Comparison of ENCODE assay signal across 22 cellular contexts in genomic region chr4:41385486-41385885, GRCh38.
"Had no signal": no experiment of that assay in that cellular context is flagged by ENCODE, and none has a peak within 500 bp of the region (broad histone marks: within the 10 kb centered on the region; RNA-seq: fewer than 3 reads in every experiment).

No MANE protein-coding gene starts in this region.

- H3K36me3 ChIP-seq: ascending aorta, SJSA1 had no signal

- H3K4me3 ChIP-seq: ascending aorta, body of pancreas, SJSA1 had no signal

- H3K4me3 Mint-ChIP-seq: activated CD4-positive, alpha-beta memory T cell treated with anti-CD3 and anti-CD28 coated beads for 36 hours; activated naive CD8-positive, alpha-beta T cell treated with anti-CD3 and anti-CD28 coated beads, Interleukin-2, amount 50 U/mL, for 24 hours; activated T-cell treated with anti-CD3 and anti-CD28 coated beads, Interleukin-2, amount 50 U/mL, for 4 hours; T-helper 1 cell treated with Interleukin-12 subunit alpha and Interleukin-12 subunit beta and Interleukin-4 antibody, amounts not matched to agents 30 μg/mL and 1 μg/mL, for 36 hours; WTC11 had no signal

- H3K27me3 Mint-ChIP-seq: activated CD4-positive, alpha-beta memory T cell treated with anti-CD3 and anti-CD28 coated beads for 36 hours had no signal

- H3K27ac ChIP-seq: body of pancreas, SJSA1 had no signal

- ATAC-seq: activated naive CD4-positive, alpha-beta T cell treated with anti-CD3 and anti-CD28 coated beads, Interleukin-2, amount 50 U/mL, for 72 hours; activated naive CD8-positive, alpha-beta T cell treated with anti-CD3 and anti-CD28 coated beads, Interleukin-2, amount 50 U/mL, for 24 hours; activated T-cell treated with anti-CD3 and anti-CD28 coated beads, Interleukin-2, amount 50 U/mL, for 4 hours; WTC11 had no signal

- H3K36me3 Mint-ChIP-seq: activated CD4-positive, alpha-beta memory T cell treated with anti-CD3 and anti-CD28 coated beads for 36 hours; WTC11 had no signal

- H3K4me1 ChIP-seq: SJSA1 had no signal

- H3K27ac Mint-ChIP-seq: activated CD4-positive, alpha-beta memory T cell treated with anti-CD3 and anti-CD28 coated beads for 36 hours; activated naive CD4-positive, alpha-beta T cell treated with anti-CD3 and anti-CD28 coated beads, Interleukin-2, amount 50 U/mL, for 72 hours; activated naive CD8-positive, alpha-beta T cell treated with anti-CD3 and anti-CD28 coated beads, Interleukin-2, amount 50 U/mL, for 24 hours; T-helper 1 cell treated with Interleukin-12 subunit alpha and Interleukin-12 subunit beta and Interleukin-4 antibody, amounts not matched to agents 30 μg/mL and 1 μg/mL, for 36 hours; WTC11 had no signal

- H3K9me3 ChIP-seq: ascending aorta, body of pancreas, SJSA1 had no signal

- H3K27me3 ChIP-seq: ascending aorta, body of pancreas, SJSA1 had no signal

- DNase-seq: activated CD4-positive, alpha-beta memory T cell treated with anti-CD3 and anti-CD28 coated beads for 36 hours; activated CD4-positive, alpha-beta T cell treated with anti-CD3 and anti-CD28 coated beads for 48 hours; activated CD4-positive, CD25-positive, alpha-beta regulatory T cell treated with anti-CD3 and anti-CD28 coated beads, Interleukin-2, amount 50 U/mL, for 72 hours; activated CD8-positive, alpha-beta memory T cell treated with anti-CD3 and anti-CD28 coated beads for 24 hours; activated effector memory CD4-positive, alpha-beta T cell treated with anti-CD3 and anti-CD28 coated beads, Interleukin-2, amount 50 U/mL, for 16 hours; activated naive CD4-positive, alpha-beta T cell treated with Interleukin-2 at 50 U/mL for 16 hours; activated naive CD8-positive, alpha-beta T cell treated with anti-CD3 and anti-CD28 coated beads, Interleukin-2, amount 50 U/mL, for 24 hours; activated T-cell treated with anti-CD3 and anti-CD28 coated beads, Interleukin-2, amount 50 U/mL, for 4 hours; amniotic stem cell; IMR-90; KBM-7; NCI-H1092; NCI-H1436; NCI-H1694 treated with DMSO at 0.1 percent for 48 hours; NCI-H2029 treated with DMSO at 0.1 percent for 48 hours; SHP77 had no signal

- H3K9me3 Mint-ChIP-seq: activated CD4-positive, alpha-beta memory T cell treated with anti-CD3 and anti-CD28 coated beads for 36 hours; activated naive CD4-positive, alpha-beta T cell treated with anti-CD3 and anti-CD28 coated beads, Interleukin-2, amount 50 U/mL, for 72 hours; activated T-cell treated with anti-CD3 and anti-CD28 coated beads, Interleukin-2, amount 50 U/mL, for 4 hours; T-helper 1 cell treated with Interleukin-12 subunit alpha and Interleukin-12 subunit beta and Interleukin-4 antibody, amounts not matched to agents 30 μg/mL and 1 μg/mL, for 36 hours; WTC11 had no signal

- H3K4me1 Mint-ChIP-seq: activated naive CD8-positive, alpha-beta T cell treated with anti-CD3 and anti-CD28 coated beads, Interleukin-2, amount 50 U/mL, for 24 hours; WTC11 had no signal
